In genomic region chr20:34475979-34476736, GRCh38 we compare ENCODE assay signal across 9 cellular contexts. TPM values are rescaled to one million over a fixed set of nuclear protein-coding genes. Genes with fewer than 3 reads are reported as not detected.
DNase-seq lines count a peak whose midpoint lies in the region; TF ChIP-seq lines count a peak whose summit lies in the region.
"Had no signal": no experiment of that assay in that cellular context is flagged by ENCODE, and none has a peak within 500 bp of the region (broad histone marks: within the 10 kb centered on the region; RNA-seq: fewer than 3 reads in every experiment).

No MANE protein-coding gene starts in this region.

- H3K79me2 ChIP-seq in Karpas-422 (ENCODE audit: low read length) = peaks cover 16% of the 10 kb centered on the region

- H3K4me1 ChIP-seq in Karpas-422 (ENCODE audit: low read length) (peaks cover 14% of the 10 kb centered on the region), left ventricle myocardium inferior (peaks cover 25% of the 10 kb centered on the region), spleen (peaks cover 0 to 20% (median 12%) of the 10 kb centered on the region in 6 donors)

- peaks cover 7% of the 10 kb centered on the region for H3K4me1 Mint-ChIP-seq in activated naive CD8-positive, alpha-beta T cell (ENCODE audit: low read depth)

- no peaks in the 10 kb centered on the region for H3K27me3 Mint-ChIP-seq in activated naive CD8-positive, alpha-beta T cell

- H3K9me3 Mint-ChIP-seq in activated naive CD8-positive, alpha-beta T cell (ENCODE audit: low read depth) = no peaks in the 10 kb centered on the region

- H3K36me3 ChIP-seq in Karpas-422 (ENCODE audit: insufficient read depth, low read length) (peaks cover 41% of the 10 kb centered on the region), left ventricle myocardium inferior (peaks cover 46% of the 10 kb centered on the region), spleen (peaks cover 0 to 98% (median 43%) of the 10 kb centered on the region in 6 donors)

- H3K4me3 ChIP-seq in Karpas-422 (ENCODE audit: low read length) (peak overlapping the region; percentile 33; the same call in 1 of the 2 replicates), left ventricle myocardium inferior (peak overlapping the region; percentile 20), spleen (peak overlapping the region in 1 of 8 donors; percentile 13)

- H3K36me3 Mint-ChIP-seq in activated naive CD8-positive, alpha-beta T cell = peaks cover 12% of the 10 kb centered on the region

- no peak for TF ChIP-seq POLR2A in spleen (IDR thresholded peaks at IDR 0.05)

- H2AFZ ChIP-seq in Karpas-422 (ENCODE audit: low read length) = no peak overlapping the region

- in situ Hi-C loops in Caki2 (cut with HindIII; ENCODE audit: low pct_unique_long_range_greater_than_20kb, low sequenced_read_pairs) = no loop called here

- TF ChIP-seq CTCF in left ventricle myocardium inferior (IDR thresholded peaks at IDR 0.05; ENCODE audit: borderline replicate concordance) (peak; percentile 80), spleen (IDR thresholded peaks at IDR 0.05 in 8 of 11, conservative IDR thresholded peaks at IDR 0.05 in 3 of 11) (peak in 10 of 11 experiments; percentile 21 to 75 (median 52))

- intact Hi-C loops in left ventricle myocardium inferior (cut with micrococcal nuclease) = loop anchor here (10.0 kb wide), 1 partner anchor 161 kb away; no protein-coding TSS in a partner anchor
- intact Hi-C loops in spleen (cut with DNase I; ENCODE audit: low total_unique reads) = no loop called here

- H3K27me3 ChIP-seq in Karpas-422 (ENCODE audit: low read length) = no peaks in the 10 kb centered on the region
- H3K27me3 ChIP-seq in left ventricle myocardium inferior (ENCODE audit: low read depth) = no peaks in the 10 kb centered on the region
- no peaks in the 10 kb centered on the region for H3K27me3 ChIP-seq in spleen (replicated peaks in 1 of 7)

- H3K4me3 Mint-ChIP-seq in activated naive CD8-positive, alpha-beta T cell = peak overlapping the region; percentile 3

- H3K4me2 ChIP-seq in Karpas-422 (ENCODE audit: low read depth, low read length, poor library complexity, severe bottlenecking) = peak overlapping the region; percentile 65

- H3K27ac ChIP-seq in Karpas-422 (ENCODE audit: low read length) = peak overlapping the region; percentile 68
- H3K27ac ChIP-seq in left ventricle myocardium inferior (replicated peaks) = peak overlapping the region; percentile 47
- no peak overlapping the region for H3K27ac ChIP-seq in spleen
- H3K27ac ChIP-seq: epithelial cell of prostate had no signal

- peak overlapping the region; percentile 61 for H3K9ac ChIP-seq in Karpas-422 (ENCODE audit: low read length)

- H4K20me1 ChIP-seq in Karpas-422 (ENCODE audit: insufficient read depth, low read depth, low read length) = no peaks in the 10 kb centered on the region

- H3K27ac Mint-ChIP-seq in activated naive CD8-positive, alpha-beta T cell = peak overlapping the region; percentile 66

- no peaks in the 10 kb centered on the region for H3K9me3 ChIP-seq in Karpas-422 (ENCODE audit: low read length)
- H3K9me3 ChIP-seq in left ventricle myocardium inferior (replicated peaks) = no peaks in the 10 kb centered on the region
- H3K9me3 ChIP-seq in spleen = no peaks in the 10 kb centered on the region

- DNase-seq in Caki2 (ENCODE audit: low read depth) = peak; percentile 30
- peak; percentile 82 for DNase-seq in Karpas-422
- peak; percentile 50 for DNase-seq in left ventricle myocardium inferior
- DNase-seq in spleen = peak; percentile 87
- no peak for DNase-seq in GM03348 (ENCODE audit: low spot score)
- DNase-seq in DMS 273 treated with DMSO at 0.1 percent for 48 hours (lab: John Stamatoyannopoulos, UW) = no peak
- DNase-seq in COLO668 (lab: John Stamatoyannopoulos, UW; ENCODE audit: unreplicated experiment) = no peak

- no peaks in the 10 kb centered on the region for H3K9me2 ChIP-seq in Karpas-422 (replicated peaks; ENCODE audit: insufficient read depth, low read length)

- 18 to 35% (median 29%) methylated on average over 37 to 38 of the region's 38 CpGs for WGBS in spleen, 5 donors

RNA-seq across cellular contexts. Expression of gene DYNLRB1, which starts 40.1 kb away (rescaled TPM):
- total RNA-seq in Caki2 (2014; rRNA removed; shearing (Covaris generic); ENCODE audit: low replicate concordance) = 150 and 180 TPM in 2 replicates
- total RNA-seq in Karpas-422 (2014; rRNA removed; shearing (Covaris generic); ENCODE audit: low replicate concordance) = 163 and 179 TPM in 2 replicates
- total RNA-seq in left ventricle myocardium inferior (166 TPM), spleen (100 to 1,000 TPM in 3 of 7 donors, 10 to 100 TPM in 4; 72.0 to 209 (median 91.9) TPM)
- polyA plus RNA-seq in spleen = 100 to 1,000 TPM; 151 to 190 (median 166) TPM

Comparison
In these comparisons a context has a peak if more than half of its experiments do, and no peak if none do; other contexts are left out.
1. DNase-seq: peak in Caki2 (single experiment), Karpas-422 (single experiment), left ventricle myocardium inferior (single experiment) and spleen (single experiment); none in GM03348 (single experiment), DMS 273 treated with DMSO at 0.1 percent for 48 hours (single experiment) and COLO668 (single experiment).
2. H3K27ac ChIP-seq: peak in Karpas-422 (single experiment) and left ventricle myocardium inferior (single experiment); none in spleen (0 of 8).